Comparison of ENCODE assay signal across 18 cellular contexts in the genomic region with DNA sequence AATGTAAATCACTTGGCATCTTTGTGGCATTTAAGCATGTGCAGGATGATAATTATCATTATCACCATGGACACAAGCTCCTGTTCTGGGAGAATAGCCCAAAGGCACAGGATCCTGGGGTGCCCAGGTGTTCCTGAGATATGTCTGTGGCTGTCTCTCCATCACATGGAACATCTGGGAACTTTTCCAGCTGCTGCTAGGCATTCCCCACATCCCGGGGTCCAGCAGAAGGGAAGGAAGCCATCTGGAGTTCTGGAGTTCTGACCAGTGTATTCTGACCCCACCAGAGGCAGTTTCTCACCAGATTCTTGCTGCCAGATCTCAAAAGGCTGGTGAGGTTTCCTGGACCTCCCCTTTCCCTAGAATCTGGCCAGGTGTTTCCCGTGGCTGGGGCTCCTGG.
"Had no signal": no experiment of that assay in that cellular context is flagged by ENCODE, and none has a peak within 500 bp of the region (broad histone marks: within the 10 kb centered on the region; RNA-seq: fewer than 3 reads in every experiment).

No MANE protein-coding gene starts in this region.

- H3K9me3 Mint-ChIP-seq: naive B cell; neural crest cell; stimulated activated naive B cell treated with anti-CD40 and anti-IgM and Interleukin-4, amounts not matched to agents 10 μg/mL and 1 μg/mL and 100 μg/mL, for 72 hours; stimulated activated naive CD8-positive, alpha-beta T cell treated with anti-CD3 and anti-CD28 coated beads, Interleukin-15, amount 100 ng/mL, for 72 hours had no signal

- H3K4me3 Mint-ChIP-seq: neural crest cell; stimulated activated naive B cell treated with anti-CD40 and anti-IgM and Interleukin-4, amounts not matched to agents 10 μg/mL and 1 μg/mL and 100 μg/mL, for 72 hours; stimulated activated naive CD8-positive, alpha-beta T cell treated with anti-CD3 and anti-CD28 coated beads, Interleukin-15, amount 100 ng/mL, for 72 hours had no signal

- H3K4me3 ChIP-seq: right atrium auricular region, sigmoid colon, skin epidermis, testis, tibial nerve, upper lobe of right lung, vagina had no signal

- H3K4me1 Mint-ChIP-seq: naive B cell; neural crest cell; stimulated activated naive B cell treated with anti-CD40 and anti-IgM and Interleukin-4, amounts not matched to agents 10 μg/mL and 1 μg/mL and 100 μg/mL, for 72 hours; stimulated activated naive CD8-positive, alpha-beta T cell treated with anti-CD3 and anti-CD28 coated beads, Interleukin-15, amount 100 ng/mL, for 72 hours had no signal

- H3K27ac Mint-ChIP-seq: naive B cell; stimulated activated naive B cell treated with anti-CD40 and anti-IgM and Interleukin-4, amounts not matched to agents 10 μg/mL and 1 μg/mL and 100 μg/mL, for 72 hours; stimulated activated naive CD8-positive, alpha-beta T cell treated with anti-CD3 and anti-CD28 coated beads, Interleukin-15, amount 100 ng/mL, for 72 hours had no signal

- H3K4me1 ChIP-seq: foreskin keratinocyte, testis, upper lobe of right lung, vagina had no signal

- H3K36me3 Mint-ChIP-seq: naive B cell; stimulated activated naive B cell treated with anti-CD40 and anti-IgM and Interleukin-4, amounts not matched to agents 10 μg/mL and 1 μg/mL and 100 μg/mL, for 72 hours had no signal

- ATAC-seq: foreskin keratinocyte; stimulated activated naive B cell treated with anti-CD40 and anti-IgM and Interleukin-4, amounts not matched to agents 10 μg/mL and 1 μg/mL and 100 μg/mL, for 72 hours; stimulated activated naive CD8-positive, alpha-beta T cell treated with anti-CD3 and anti-CD28 coated beads, Interleukin-15, amount 100 ng/mL, for 72 hours; upper lobe of right lung had no signal

- H3K27me3 Mint-ChIP-seq: stimulated activated naive CD8-positive, alpha-beta T cell treated with anti-CD3 and anti-CD28 coated beads, Interleukin-15, amount 100 ng/mL, for 72 hours had no signal

- H3K27ac ChIP-seq: foreskin keratinocyte, right atrium auricular region, sigmoid colon, skin epidermis, testis, tibial nerve, upper lobe of right lung, vagina had no signal

- H3K36me3 ChIP-seq: right atrium auricular region, sigmoid colon, tibial nerve, upper lobe of right lung, vagina had no signal

- H3K27me3 ChIP-seq: right atrium auricular region, sigmoid colon, testis, tibial nerve, upper lobe of right lung, vagina had no signal

- DNase-seq: dermis blood vessel endothelial cell; erythroblast; foreskin keratinocyte; mesendoderm; naive B cell; posterior cingulate gyrus; sigmoid colon; stimulated activated CD4-positive, alpha-beta T cell treated with anti-CD3 and anti-CD28 coated beads, Interleukin-2, amount 100 ng/mL, for 24 hours; stimulated activated CD4-positive, alpha-beta T cell treated with anti-CD3 and anti-CD28 coated beads, Interleukin-4, amount 100 ng/mL, for 4 hours; stimulated activated naive B cell treated with anti-CD40 and anti-IgM and Interleukin-4, amounts not matched to agents 10 μg/mL and 1 μg/mL and 100 μg/mL, for 72 hours; stimulated activated naive CD8-positive, alpha-beta T cell treated with anti-CD3 and anti-CD28 coated beads, Interleukin-15, amount 100 ng/mL, for 72 hours; testis; upper lobe of right lung had no signal

- H3K9me3 ChIP-seq: right atrium auricular region, sigmoid colon, testis, tibial nerve, upper lobe of right lung, vagina had no signal
